ENCODE assay signal across 17 cellular contexts in genomic region chr2:105828543-105828942, GRCh38.
DNase-seq lines count a peak whose midpoint lies in the region; ATAC-seq, FAIRE-seq and TF ChIP-seq lines count a peak whose summit lies in the region.
"Had no signal": no experiment of that assay in that cellular context is flagged by ENCODE, and none has a peak within 500 bp of the region (broad histone marks: within the 10 kb centered on the region; RNA-seq: fewer than 3 reads in every experiment).

No MANE protein-coding gene starts in this region.

- SMC1A ChIA-PET in GM12878 (lab: Charles Lee; ENCODE audit: uncharacterized antibody, unreplicated experiment): interaction anchor here (0.9 to 2.0 kb wide), 10 partner anchors 13 to 82 kb away, joined by 3 to 10 read pairs (median 4); no protein-coding TSS in a partner anchor

- no peak for TF ChIP-seq POLR2A in breast epithelium (IDR thresholded peaks at IDR 0.05)
- TF ChIP-seq POLR2A in GM12878 (IDR thresholded peaks at IDR 0.05; ENCODE audit: low read depth, low read length): no peak
- no peak for TF ChIP-seq POLR2A in body of pancreas (IDR thresholded peaks at IDR 0.05)

- no peak overlapping the region for H2AFZ ChIP-seq in GM12878 (ENCODE audit: control insufficient read depth, low read depth, low read length)

- RAD21 ChIA-PET in GM12878 (lab: Charles Lee; ENCODE audit: unreplicated experiment): interaction anchor here (0.8 to 1.5 kb wide), 5 partner anchors 24 to 82 kb away, joined by 3 read pairs; no protein-coding TSS in a partner anchor

- TF ChIP-seq CTCF in MCF 10A (IDR thresholded peaks at IDR 0.05; ENCODE audit: unreplicated experiment): no peak
- TF ChIP-seq CTCF in breast epithelium (IDR thresholded peaks at IDR 0.05): no peak
- TF ChIP-seq CTCF in HL-60 (IDR thresholded peaks at IDR 0.05; ENCODE audit: insufficient read depth, low read length): no peak
- no peak for TF ChIP-seq CTCF in GM12878 (IDR thresholded peaks at IDR 0.05 in 2 of 3, conservative IDR thresholded peaks at IDR 0.05 in 1 of 3; ENCODE audit: control insufficient read depth in 2 of 3, extremely low read depth in 1 of 3, insufficient read depth in 1 of 3, low read depth in 3 of 3, low read length in 3 of 3)
- TF ChIP-seq CTCF in A673 (conservative IDR thresholded peaks at IDR 0.05; ENCODE audit: low read depth, low read length): no peak
- TF ChIP-seq CTCF in body of pancreas (IDR thresholded peaks at IDR 0.05): no peak

- no peak for FAIRE-seq in GM12878 (lab: Jason Lieb, UNC)

- H3K4me3 Mint-ChIP-seq in MCF 10A (ENCODE audit: unreplicated experiment): no peak overlapping the region
- no peak overlapping the region for H3K4me3 Mint-ChIP-seq in stimulated activated naive CD8-positive, alpha-beta T cell treated with anti-CD3 and anti-CD28 coated beads, Interleukin-15, amount 100 ng/mL, for 72 hours

- H3K9me3 ChIP-seq in breast epithelium: peaks cover 0 to 23% of the 10 kb centered on the region in 2 donors
- H3K9me3 ChIP-seq in GM12878 (replicated peaks; ENCODE audit: control insufficient read depth, insufficient read depth, low read length): peaks cover 5% of the 10 kb centered on the region; the same call in 2 of the 3 replicates
- peaks cover 15% of the 10 kb centered on the region for H3K9me3 ChIP-seq in A673 (ENCODE audit: low read depth, low read length, poor library complexity, severe bottlenecking)
- peaks cover 0 to 5% (median 0%) of the 10 kb centered on the region in 3 donors for H3K9me3 ChIP-seq in body of pancreas

- no peak overlapping the region for H3K27ac ChIP-seq in breast epithelium
- H3K27ac ChIP-seq in HL-60 (replicated peaks): peak overlapping the region; percentile 23; the same call in 1 of the 2 replicates
- H3K27ac ChIP-seq in GM12878 (ENCODE audit: control insufficient read depth, insufficient read depth): no peak overlapping the region
- no peak overlapping the region for H3K27ac ChIP-seq in A673 (ENCODE audit: low read depth, low read length, poor library complexity, severe bottlenecking)
- H3K27ac ChIP-seq in body of pancreas: no peak overlapping the region
- H3K27ac ChIP-seq: SK-N-MC, upper lobe of left lung had no signal

- H3K36me3 Mint-ChIP-seq in MCF 10A (ENCODE audit: insufficient read depth, unreplicated experiment): peaks cover 6% of the 10 kb centered on the region

- H3K4me2 ChIP-seq in GM12878 (ENCODE audit: control insufficient read depth, insufficient read depth): no peak overlapping the region

- peaks cover 6% of the 10 kb centered on the region for H3K79me2 ChIP-seq in GM12878 (ENCODE audit: control insufficient read depth, insufficient read depth, low read length)

- intact Hi-C loops in MCF 10A (cut with micrococcal nuclease) (no loop called here), breast epithelium (cut with DNase I; ENCODE audit: low total_unique reads) (no loop called here), GM12878 (cut with micrococcal nuclease; ENCODE audit: unreplicated experiment) (no loop called here), A673 (cut with micrococcal nuclease; ENCODE audit: unreplicated experiment) (no loop called here), body of pancreas (cut with DNase I) (no loop called here)

- DNase-seq in MCF 10A (ENCODE audit: unreplicated experiment) (no peak), breast epithelium (ENCODE audit: low spot score in 2 of 2) (no peak), HL-60 (ENCODE audit: low read depth in 1 of 2, low spot score in 1 of 2) (no peak), GM12878 (ENCODE audit: low read depth, low spot score) (no peak), A673 (ENCODE audit: low spot score) (no peak), body of pancreas (no peak)
- DNase-seq in stimulated activated naive CD8-positive, alpha-beta T cell treated with anti-CD3 and anti-CD28 coated beads, Interleukin-15, amount 100 ng/mL, for 72 hours: no peak
- DNase-seq: amniotic stem cell; KBM-7; mesenchymal stem cell; NCI-H1105; NCI-H345; stimulated activated CD4-positive, alpha-beta T cell treated with anti-CD3 and anti-CD28 coated beads, Interleukin-4, amount 100 ng/mL, for 1 hour; upper lobe of left lung had no signal

- CTCF ChIA-PET in MCF 10A (lab: Yijun Ruan, JAX) (no interaction called here), GM12878 (lab: Yijun Ruan, JAX) (interaction anchor here (0.5 to 1.4 kb wide), 8 partner anchors 24 to 498 kb away, joined by 3 to 4 read pairs (median 3); no protein-coding TSS in a partner anchor), A673 (lab: Charles Lee) (no interaction called here)

- no peaks in the 10 kb centered on the region for H3K27me3 ChIP-seq in breast epithelium
- H3K27me3 ChIP-seq in HL-60 (ENCODE audit: insufficient read depth, poor library complexity, severe bottlenecking): no peaks in the 10 kb centered on the region
- H3K27me3 ChIP-seq in GM12878 (replicated peaks in 1 of 2; ENCODE audit: control insufficient read depth in 2 of 2, insufficient read depth in 2 of 2, low read length in 1 of 2): no peaks in the 10 kb centered on the region
- no peaks in the 10 kb centered on the region for H3K27me3 ChIP-seq in A673 (replicated peaks; ENCODE audit: insufficient read depth, low read depth, low read length, poor library complexity)
- no peaks in the 10 kb centered on the region for H3K27me3 ChIP-seq in body of pancreas
- H3K27me3 ChIP-seq: upper lobe of left lung had no signal

- H3K4me1 ChIP-seq in breast epithelium (no peaks in the 10 kb centered on the region), GM12878 (ENCODE audit: control insufficient read depth, insufficient read depth, low read length) (0 out of 2 replicates have a peak, but pooled peaks cover 4% of the 10 kb centered on the region), A673 (ENCODE audit: insufficient read depth, low read length, poor library complexity, severe bottlenecking) (no peaks in the 10 kb centered on the region), body of pancreas (no peaks in the 10 kb centered on the region)

- no peak overlapping the region for H3K9ac ChIP-seq in GM12878 (ENCODE audit: control insufficient read depth, insufficient read depth, low read length)

- peaks cover 13% of the 10 kb centered on the region for H3K4me1 Mint-ChIP-seq in MCF 10A (ENCODE audit: insufficient read depth, unreplicated experiment)
- H3K4me1 Mint-ChIP-seq in stimulated activated naive CD8-positive, alpha-beta T cell treated with anti-CD3 and anti-CD28 coated beads, Interleukin-15, amount 100 ng/mL, for 72 hours: peaks cover 95% of the 10 kb centered on the region

- BruUV-seq in MCF 10A (replicated peaks; lab: Mats Ljungman, UMichigan): no TSS peak
- no TSS peak for BruUV-seq in GM12878 (replicated peaks; lab: Mats Ljungman, UMichigan)
- BruUV-seq in A673 (replicated peaks; lab: Mats Ljungman, UMichigan): no TSS peak

- in situ Hi-C loops in GM12878 (cut with MboI): no loop called here

- ATAC-seq in GM12878: peak; percentile 77
- ATAC-seq in stimulated activated naive CD8-positive, alpha-beta T cell treated with anti-CD3 and anti-CD28 coated beads, Interleukin-15, amount 100 ng/mL, for 72 hours: peak; percentile 55
- ATAC-seq in GM18873 (IDR thresholded peaks at IDR 0.05; ENCODE audit: low FRiP score, unreplicated experiment): no peak
- no peak for ATAC-seq in body of pancreas
- ATAC-seq: HCT116 had no signal

- peaks cover 3% of the 10 kb centered on the region for H3K9me3 Mint-ChIP-seq in MCF 10A (ENCODE audit: unreplicated experiment)
- H3K9me3 Mint-ChIP-seq in stimulated activated naive CD8-positive, alpha-beta T cell treated with anti-CD3 and anti-CD28 coated beads, Interleukin-15, amount 100 ng/mL, for 72 hours: peaks cover 19 to 23% of the 10 kb centered on the region in 2 donors

- H3K36me3 ChIP-seq in breast epithelium (no peaks in the 10 kb centered on the region), GM12878 (ENCODE audit: control insufficient read depth in 2 of 2, insufficient read depth in 2 of 2, low read length in 1 of 2) (no peaks in the 10 kb centered on the region), A673 (ENCODE audit: insufficient read depth, low read length, poor library complexity, severe bottlenecking) (no peaks in the 10 kb centered on the region), body of pancreas (replicated peaks in 1 of 2; ENCODE audit: insufficient read depth in 1 of 2, low read depth in 2 of 2) (no peaks in the 10 kb centered on the region)
- H3K36me3 ChIP-seq: upper lobe of left lung had no signal

- TF ChIP-seq RAD21 in GM12878 (IDR thresholded peaks at IDR 0.05; ENCODE audit: insufficient read depth, low read depth, low read length): peak; percentile 40; the same call in 1 of the 2 replicates

- no peaks in the 10 kb centered on the region for H4K20me1 ChIP-seq in GM12878 (ENCODE audit: control insufficient read depth, insufficient read depth)

- no peaks in the 10 kb centered on the region for H3K27me3 Mint-ChIP-seq in MCF 10A (ENCODE audit: insufficient read depth, unreplicated experiment)
- no peaks in the 10 kb centered on the region for H3K27me3 Mint-ChIP-seq in stimulated activated naive CD8-positive, alpha-beta T cell treated with anti-CD3 and anti-CD28 coated beads, Interleukin-15, amount 100 ng/mL, for 72 hours

- no peak for TF ChIP-seq EP300 in GM12878 (IDR thresholded peaks at IDR 0.05; ENCODE audit: borderline replicate concordance in 1 of 2, control insufficient read depth in 1 of 2, low read depth in 2 of 2, low read length in 2 of 2)

- POLR2A ChIA-PET in MCF 10A (lab: Yijun Ruan, JAX) (interaction anchor here (0.9 to 2.1 kb wide), 2 partner anchors 22 to 29 kb away, joined by 3 to 8 read pairs; no protein-coding TSS in a partner anchor), GM12878 (lab: Charles Lee) (interaction anchor here (0.5 kb wide), 1 partner anchor 136 kb away, joined by 3 read pairs; no protein-coding TSS in a partner anchor), A673 (lab: Charles Lee; ENCODE audit: low non-redundant PET) (no interaction called here)

- H3K4me3 ChIP-seq in breast epithelium: no peak overlapping the region
- H3K4me3 ChIP-seq in HL-60 (replicated peaks; ENCODE audit: insufficient read depth, low read length): no peak overlapping the region
- no peak overlapping the region for H3K4me3 ChIP-seq in GM12878
- no peak overlapping the region for H3K4me3 ChIP-seq in A673 (ENCODE audit: low read depth, low read length, poor library complexity, severe bottlenecking)
- no peak overlapping the region for H3K4me3 ChIP-seq in body of pancreas
- H3K4me3 ChIP-seq: SK-N-MC, upper lobe of left lung had no signal

- peak overlapping the region; percentile 83 for H3K27ac Mint-ChIP-seq in MCF 10A (ENCODE audit: low read depth, unreplicated experiment)
- peak overlapping the region; percentile 2 to 89 for H3K27ac Mint-ChIP-seq in stimulated activated naive CD8-positive, alpha-beta T cell treated with anti-CD3 and anti-CD28 coated beads, Interleukin-15, amount 100 ng/mL, for 72 hours

TF ChIP-seq in GM12878, 131 proteins besides CTCF, POLR2A, EP300 and RAD21 (continues in another document):
- TF ChIP-seq PKNOX1 (IDR thresholded peaks at IDR 0.05): no peak

Comparison
In these comparisons a context has a peak if more than half of its experiments do, and no peak if none do; other contexts are left out.
1. ATAC-seq: peak in GM12878 (single experiment) and stimulated activated naive CD8-positive, alpha-beta T cell treated with anti-CD3 and anti-CD28 coated beads, Interleukin-15, amount 100 ng/mL, for 72 hours (single experiment); none in GM18873 (single experiment) and body of pancreas (single experiment).